ENCODE assay signal across 9 cellular contexts in genomic region chr12:12070674-12071661, GRCh38.
DNase-seq lines count a peak whose midpoint lies in the region; ATAC-seq and FAIRE-seq lines count a peak whose summit lies in the region.
"Had no signal": no experiment of that assay in that cellular context is flagged by ENCODE, and none has a peak within 500 bp of the region (broad histone marks: within the 10 kb centered on the region; RNA-seq: fewer than 3 reads in every experiment).

A gene with protein sequence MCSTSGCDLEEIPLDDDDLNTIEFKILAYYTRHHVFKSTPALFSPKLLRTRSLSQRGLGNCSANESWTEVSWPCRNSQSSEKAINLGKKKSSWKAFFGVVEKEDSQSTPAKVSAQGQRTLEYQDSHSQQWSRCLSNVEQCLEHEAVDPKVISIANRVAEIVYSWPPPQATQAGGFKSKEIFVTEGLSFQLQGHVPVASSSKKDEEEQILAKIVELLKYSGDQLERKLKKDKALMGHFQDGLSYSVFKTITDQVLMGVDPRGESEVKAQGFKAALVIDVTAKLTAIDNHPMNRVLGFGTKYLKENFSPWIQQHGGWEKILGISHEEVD (plus strand): TSS chr12:12070939. CDS start chr12:12079306, 8,367 bp downstream.

- H3K4me1 Mint-ChIP-seq in activated naive CD8-positive, alpha-beta T cell treated with anti-CD3 and anti-CD28 coated beads, Interleukin-2, amount 50 U/mL, for 24 hours, result peaks cover 20% of the 10 kb centered on the region
- H3K4me1 Mint-ChIP-seq: nephron had no signal

- H3K27ac Mint-ChIP-seq in activated naive CD8-positive, alpha-beta T cell treated with anti-CD3 and anti-CD28 coated beads, Interleukin-2, amount 50 U/mL, for 24 hours, result peak within 1 kb of the TSS; percentile 21
- H3K27ac Mint-ChIP-seq: nephron had no signal

- peak within 1 kb of the TSS; percentile 62 for H3K4me3 Mint-ChIP-seq in activated naive CD8-positive, alpha-beta T cell treated with anti-CD3 and anti-CD28 coated beads, Interleukin-2, amount 50 U/mL, for 24 hours
- H3K4me3 Mint-ChIP-seq: nephron had no signal

- no peak within 1 kb of the TSS for H3K27ac ChIP-seq in rectal smooth muscle tissue (ENCODE audit: low read depth, low read length)

- peak; percentile 26 for DNase-seq in GM18507 (ENCODE audit: extremely low spot score, insufficient read length, low read depth)
- no peak for DNase-seq in activated naive CD8-positive, alpha-beta T cell treated with anti-CD3 and anti-CD28 coated beads, Interleukin-2, amount 50 U/mL, for 24 hours
- DNase-seq in NCI-H748 treated with DMSO at 0.1 percent for 48 hours (lab: John Stamatoyannopoulos, UW), result no peak
- DNase-seq in SHP77 treated with DMSO at 0.1 percent for 48 hours (lab: John Stamatoyannopoulos, UW), result no peak
- DNase-seq in activated CD4-positive, CD25-positive, alpha-beta regulatory T cell treated with anti-CD3 and anti-CD28 coated beads, Interleukin-2, amount 50 U/mL, for 72 hours, result no peak

- H3K27me3 Mint-ChIP-seq in activated naive CD8-positive, alpha-beta T cell treated with anti-CD3 and anti-CD28 coated beads, Interleukin-2, amount 50 U/mL, for 24 hours, result no peaks in the 10 kb centered on the region

- H3K4me3 ChIP-seq in rectal smooth muscle tissue (ENCODE audit: low read length), result peak within 1 kb of the TSS; percentile 57

- no peaks in the 10 kb centered on the region for H3K36me3 Mint-ChIP-seq in activated naive CD8-positive, alpha-beta T cell treated with anti-CD3 and anti-CD28 coated beads, Interleukin-2, amount 50 U/mL, for 24 hours (ENCODE audit: low read depth)

- H3K9ac ChIP-seq in rectal smooth muscle tissue (ENCODE audit: low read length), result peak within 1 kb of the TSS; percentile 56

- no peaks in the 10 kb centered on the region for H3K36me3 ChIP-seq in rectal smooth muscle tissue (ENCODE audit: control insufficient read depth, insufficient read depth, low read length)

- no peaks in the 10 kb centered on the region for H3K4me1 ChIP-seq in rectal smooth muscle tissue (ENCODE audit: control insufficient read depth, insufficient read depth, low read length)

- ATAC-seq in HG03280 (IDR thresholded peaks at IDR 0.05; ENCODE audit: unreplicated experiment), result peak; percentile 60
- ATAC-seq in activated naive CD8-positive, alpha-beta T cell treated with anti-CD3 and anti-CD28 coated beads, Interleukin-2, amount 50 U/mL, for 24 hours, result peak; percentile 80
- no peak for ATAC-seq in HG02678 (IDR thresholded peaks at IDR 0.05; ENCODE audit: unreplicated experiment)

- no peaks in the 10 kb centered on the region for H3K9me3 Mint-ChIP-seq in activated naive CD8-positive, alpha-beta T cell treated with anti-CD3 and anti-CD28 coated beads, Interleukin-2, amount 50 U/mL, for 24 hours
- H3K9me3 Mint-ChIP-seq: nephron had no signal

- no peaks in the 10 kb centered on the region for H3K27me3 ChIP-seq in rectal smooth muscle tissue (ENCODE audit: control insufficient read depth, insufficient read depth, low read length)

- peak; percentile 75 for FAIRE-seq in GM18507 (lab: Jason Lieb, UNC)
